ENCODE assay signal across 9 cellular contexts in genomic region chr2:43133708-43134570, GRCh38.
DNase-seq lines count a peak whose midpoint lies in the region; ATAC-seq and TF ChIP-seq lines count a peak whose summit lies in the region.
"Had no signal": no experiment of that assay in that cellular context is flagged by ENCODE, and none has a peak within 500 bp of the region (broad histone marks: within the 10 kb centered on the region; RNA-seq: fewer than 3 reads in every experiment).

No MANE protein-coding gene starts in this region.

- ATAC-seq in DND-41 (ENCODE audit: insufficient read depth, low read depth) (peak; percentile 41), right lobe of liver (peak; percentile 4 to 30 (median 10))

- no peaks in the 10 kb centered on the region for H3K27me3 ChIP-seq in DND-41 (ENCODE audit: insufficient read depth, low read length, poor library complexity)
- H3K27me3 ChIP-seq in right lobe of liver = no peaks in the 10 kb centered on the region
- H3K27me3 ChIP-seq: ovary had no signal

- peak overlapping the region in 1 of 2 experiments; percentile 38; a peak in 1 of 4 replicates for H3K4me3 ChIP-seq in DND-41 (ENCODE audit: low read depth in 1 of 2, low read length in 2 of 2)
- no peak overlapping the region for H3K4me3 ChIP-seq in right lobe of liver
- H3K4me3 ChIP-seq: ovary had no signal

- WGBS in right lobe of liver (ENCODE audit: insufficient coverage, low coverage, low lambda C conversion rate, missing lambda C conversion rate) = 32% methylated on average over 7 of the region's 21 CpGs

- DNase-seq in DND-41 = peak; percentile 94
- peak; percentile 90 for DNase-seq in NOMO-1 treated with dmso at 0.1 percent for 144 hours (lab: John Stamatoyannopoulos, UW; ENCODE audit: unreplicated experiment)
- DNase-seq in activated T-cell treated with anti-CD3 and anti-CD28 coated beads, Interleukin-2, amount 50 U/mL, for 48 hours = peak; percentile 81 to 85
- DNase-seq in right lobe of liver = peak in 2 of 3 donors; percentile 51 to 68
- no peak for DNase-seq in DMS79 (lab: John Stamatoyannopoulos, UW)
- DNase-seq in NCI-H446 (lab: John Stamatoyannopoulos, UW) = no peak
- DNase-seq in amniotic stem cell (lab: John Stamatoyannopoulos, UW) = no peak

- H3K36me3 ChIP-seq in DND-41 (ENCODE audit: insufficient read depth, low read length) = no peaks in the 10 kb centered on the region
- no peaks in the 10 kb centered on the region for H3K36me3 ChIP-seq in right lobe of liver
- H3K36me3 ChIP-seq: ovary had no signal

- H3K4me1 ChIP-seq in DND-41 (ENCODE audit: insufficient read depth, low read length) = peaks cover 100% of the 10 kb centered on the region
- H3K4me1 ChIP-seq in right lobe of liver = no peaks in the 10 kb centered on the region

- H3K27ac ChIP-seq in DND-41 (ENCODE audit: low read length) = peak overlapping the region; percentile 96
- peak overlapping the region in 2 of 3 donors; percentile 18 to 63 for H3K27ac ChIP-seq in right lobe of liver
- H3K27ac ChIP-seq: ovary had no signal

- H3K27ac Mint-ChIP-seq in stimulated activated naive CD8-positive, alpha-beta T cell treated with anti-CD3 and anti-CD28 coated beads, Interleukin-15, Interleukin-2, amounts not matched to agents 100 ng/mL and 50 ng/mL, for 24 hours = peak overlapping the region; percentile 86

- no peaks in the 10 kb centered on the region for H3K27me3 Mint-ChIP-seq in stimulated activated naive CD8-positive, alpha-beta T cell treated with anti-CD3 and anti-CD28 coated beads, Interleukin-15, Interleukin-2, amounts not matched to agents 100 ng/mL and 50 ng/mL, for 24 hours

- no peaks in the 10 kb centered on the region for H3K36me3 Mint-ChIP-seq in stimulated activated naive CD8-positive, alpha-beta T cell treated with anti-CD3 and anti-CD28 coated beads, Interleukin-15, Interleukin-2, amounts not matched to agents 100 ng/mL and 50 ng/mL, for 24 hours (ENCODE audit: low read depth)

- H3K9me3 Mint-ChIP-seq in stimulated activated naive CD8-positive, alpha-beta T cell treated with anti-CD3 and anti-CD28 coated beads, Interleukin-15, Interleukin-2, amounts not matched to agents 100 ng/mL and 50 ng/mL, for 24 hours = no peaks in the 10 kb centered on the region

- H4K20me1 ChIP-seq in DND-41 (ENCODE audit: insufficient read depth, low read length) = no peaks in the 10 kb centered on the region

- peak overlapping the region; percentile 64 for H3K9ac ChIP-seq in DND-41 (ENCODE audit: low read depth, low read length)

- no peaks in the 10 kb centered on the region for H3K9me3 ChIP-seq in DND-41 (ENCODE audit: insufficient read depth, low read length, severe bottlenecking)
- no peaks in the 10 kb centered on the region for H3K9me3 ChIP-seq in right lobe of liver
- H3K9me3 ChIP-seq: ovary had no signal

- TF ChIP-seq CTCF in DND-41 (IDR thresholded peaks at IDR 0.05; ENCODE audit: borderline replicate concordance, extremely low read depth, low read length, poor library complexity, severe bottlenecking) (peak; percentile 38), right lobe of liver (IDR thresholded peaks at IDR 0.05) (no peak)

- no peak overlapping the region; the same call in 1 of the 2 replicates for H2AFZ ChIP-seq in DND-41 (ENCODE audit: low read depth, low read length)

- TF ChIP-seq POLR2A in right lobe of liver (IDR thresholded peaks at IDR 0.05) = no peak

- peaks cover 100% of the 10 kb centered on the region for H3K4me1 Mint-ChIP-seq in stimulated activated naive CD8-positive, alpha-beta T cell treated with anti-CD3 and anti-CD28 coated beads, Interleukin-15, Interleukin-2, amounts not matched to agents 100 ng/mL and 50 ng/mL, for 24 hours (ENCODE audit: low read depth)

- H3K4me3 Mint-ChIP-seq in stimulated activated naive CD8-positive, alpha-beta T cell treated with anti-CD3 and anti-CD28 coated beads, Interleukin-15, Interleukin-2, amounts not matched to agents 100 ng/mL and 50 ng/mL, for 24 hours = peak overlapping the region; percentile 51

- peak overlapping the region; percentile 52 for H3K4me2 ChIP-seq in DND-41 (ENCODE audit: insufficient read depth, low read length)

- H3K79me2 ChIP-seq in DND-41 (ENCODE audit: insufficient read depth, low read length) = peaks cover 25% of the 10 kb centered on the region

- intact Hi-C loops in right lobe of liver (cut with DNase I) = loop anchor here in 1 of 2 donors (10.0 kb wide), 1 partner anchor 159 kb away; no protein-coding TSS in a partner anchor

Comparison
In these comparisons a context has a peak if more than half of its experiments do, and no peak if none do; other contexts are left out.
1. DNase-seq: peak in DND-41 (single experiment), NOMO-1 treated with dmso at 0.1 percent for 144 hours (single experiment), activated T-cell treated with anti-CD3 and anti-CD28 coated beads, Interleukin-2, amount 50 U/mL, for 48 hours (2 of 2) and right lobe of liver (2 of 3); none in DMS79 (single experiment), NCI-H446 (0 of 2) and amniotic stem cell (single experiment).